In the genomic region with DNA sequence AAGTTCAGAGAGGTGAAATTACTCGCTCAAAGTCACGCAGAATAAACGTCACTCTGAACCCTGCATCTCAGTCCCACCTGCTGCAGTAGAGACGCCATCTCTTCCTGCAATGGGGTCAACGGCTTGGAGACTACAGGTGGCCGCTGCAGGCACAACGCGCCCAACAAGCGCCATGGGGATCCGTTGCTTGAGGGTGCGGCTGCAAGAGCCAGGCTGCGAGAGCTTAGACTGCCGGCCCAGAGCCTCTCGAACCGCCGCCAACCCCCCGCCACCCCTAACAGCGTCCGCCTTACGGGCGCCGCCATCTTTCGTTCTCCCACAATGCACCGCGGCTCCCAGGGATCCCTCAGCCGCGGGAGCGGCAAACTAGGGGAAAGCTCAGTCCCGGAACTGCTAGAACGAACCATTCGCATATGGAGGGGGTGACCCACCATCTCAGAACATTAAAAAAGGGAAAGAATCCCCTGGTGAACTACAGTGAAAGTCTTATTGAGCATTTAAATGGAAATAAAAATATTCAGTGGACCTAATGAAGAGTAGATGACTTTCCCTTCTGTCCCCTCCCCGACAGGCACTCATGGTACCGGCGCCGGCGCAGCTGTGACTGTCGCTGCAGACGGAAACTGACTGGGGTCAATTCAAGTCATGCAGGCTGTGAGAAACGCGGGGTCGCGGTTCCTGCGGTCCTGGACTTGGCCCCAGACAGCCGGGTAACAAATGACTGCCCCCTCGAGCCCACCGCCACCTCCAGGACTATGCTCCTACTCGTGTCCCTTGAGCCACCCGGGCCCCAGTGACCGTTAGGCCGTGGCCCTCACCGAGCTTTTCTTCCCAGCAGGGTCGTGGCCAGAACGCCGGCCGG, we compare ENCODE assay signal across 8 cellular contexts. TPM values are rescaled to one million over a fixed set of nuclear protein-coding genes. Genes with fewer than 3 reads are reported as not detected.
DNase-seq lines count a peak whose midpoint lies in the region; ATAC-seq and TF ChIP-seq lines count a peak whose summit lies in the region.

A gene (minus strand): TSS at position 316 of the 862 bp plus-strand sequence. CDS start 11 bp downstream, at position 305.
A gene (plus strand): TSS at position 636 of the 862 bp plus-strand sequence. CDS start 10 bp downstream, at position 646.

- BruUV-seq in IMR-90 (replicated peaks; lab: Mats Ljungman, UMichigan): no TSS peak

- H3K56ac ChIP-seq in IMR-90 (ENCODE audit: extremely low read depth, insufficient read depth, low read length): peak within 1 kb of the TSS; percentile 98

- peak within 1 kb of the TSS; percentile 90 for H3K18ac ChIP-seq in IMR-90 (ENCODE audit: low read depth, low read length)

- H4K91ac ChIP-seq in IMR-90 (ENCODE audit: insufficient read depth, low read depth, low read length): peak within 1 kb of the TSS; percentile 78

- peak within 1 kb of the TSS; percentile 93 for H2BK120ac ChIP-seq in IMR-90 (ENCODE audit: low read depth, low read length)

- H3K9me3 ChIP-seq in IMR-90 (ENCODE audit: control insufficient read depth, insufficient read depth, low read length) (no peaks in the 10 kb centered on the region), mucosa of descending colon (no peaks in the 10 kb centered on the region)

- intact Hi-C loops in IMR-90 (cut with micrococcal nuclease): no loop called here
- intact Hi-C loops in mucosa of descending colon (cut with DNase I, micrococcal nuclease): no loop called here

- H4K5ac ChIP-seq in IMR-90 (ENCODE audit: low read depth, low read length): peak within 1 kb of the TSS; percentile 91

- dilution Hi-C loops in IMR-90 (cut with HindIII; ENCODE audit: low sequenced_read_pairs, unreplicated experiment): no loop called here

- H2AK9ac ChIP-seq in IMR-90 (replicated peaks; ENCODE audit: low read depth, low read length, poor library complexity): peak within 1 kb of the TSS; percentile 95

- peak within 1 kb of the TSS; percentile 88 for H3K23ac ChIP-seq in IMR-90 (ENCODE audit: low read depth, low read length)

- POLR2A ChIA-PET in IMR-90 (lab: Charles Lee; ENCODE audit: unreplicated experiment): no interaction called here

- ATAC-seq in GM21529 (IDR thresholded peaks at IDR 0.05; ENCODE audit: unreplicated experiment) (peak; percentile 88), IMR-90 (ENCODE audit: low read depth) (peak; percentile 98), mucosa of descending colon (peak; percentile 98)

- peak within 1 kb of the TSS; percentile 76 for H2AK5ac ChIP-seq in IMR-90 (ENCODE audit: low read depth, low read length)

- H3K27ac ChIP-seq in IMR-90 (ENCODE audit: insufficient read depth, low read length) (peak within 1 kb of the TSS; percentile 77), epithelial cell of prostate (peak within 1 kb of the TSS; percentile 60)

- H3K4me1 ChIP-seq in IMR-90 (ENCODE audit: control insufficient read depth, insufficient read depth, low read length) (peaks cover 7% of the 10 kb centered on the region), mucosa of descending colon (ENCODE audit: low read depth) (peaks cover 14% of the 10 kb centered on the region)

- H3K79me1 ChIP-seq in IMR-90 (ENCODE audit: low read depth in 1 of 2, low read length in 2 of 2): peaks cover 29 to 46% of the 10 kb centered on the region in 2 experiments

- H3K4me3 ChIP-seq in IMR-90 (ENCODE audit: insufficient read depth, low read depth, low read length): peak within 1 kb of the TSS; percentile 68
- peak within 1 kb of the TSS; percentile 85 for H3K4me3 ChIP-seq in mucosa of descending colon

- peak within 1 kb of the TSS; percentile 44 to 97 for H4K8ac ChIP-seq in IMR-90 (ENCODE audit: low read depth in 2 of 2, low read length in 2 of 2)

- DNase-seq in DMS114 treated with DMSO at 0.1 percent for 48 hours (lab: John Stamatoyannopoulos, UW; ENCODE audit: unreplicated experiment): peak; percentile 95
- peak; percentile 83 for DNase-seq in IMR-90
- peak; percentile 65 for DNase-seq in OCI-M2 (lab: John Stamatoyannopoulos, UW; ENCODE audit: unreplicated experiment)
- DNase-seq in activated T-cell treated with anti-CD3 and anti-CD28 coated beads for 4 hours: peak; percentile 89
- DNase-seq in epithelial cell of prostate (ENCODE audit: low read depth, low spot score): no peak
- peak; percentile 91 to 96 (median 92) for DNase-seq in mucosa of descending colon
- peak; percentile 81 for DNase-seq in stimulated activated CD8-positive, alpha-beta memory T cell treated with anti-CD3 and anti-CD28 coated beads, Interleukin-4, amount 100 ng/mL, for 24 hours (ENCODE audit: low read depth)

- no peaks in the 10 kb centered on the region for H3K27me3 ChIP-seq in IMR-90 (ENCODE audit: control insufficient read depth, insufficient read depth, low read length)

- peak within 1 kb of the TSS; percentile 97 for H2BK5ac ChIP-seq in IMR-90 (ENCODE audit: low read depth, low read length, poor library complexity, severe bottlenecking)

- peaks cover 6% of the 10 kb centered on the region; the same call in 1 of the 2 replicates for H3K9me1 ChIP-seq in IMR-90 (ENCODE audit: insufficient read depth, low read length)

- in situ Hi-C loops in IMR-90 (cut with MboI; ENCODE audit: low sequenced_read_pairs): loop anchor here (5.0 kb wide), 1 partner anchor 150 kb away; no protein-coding TSS in a partner anchor

- H2BK20ac ChIP-seq in IMR-90 (ENCODE audit: low read depth, low read length): peak within 1 kb of the TSS; percentile 87

- TF ChIP-seq POLR2A in IMR-90 (IDR thresholded peaks at IDR 0.05; ENCODE audit: low read depth, low read length): no peak; the same call in 1 of the 2 replicates

- H3K4ac ChIP-seq in IMR-90 (ENCODE audit: low read depth, low read length): peak within 1 kb of the TSS; percentile 79

- CTCF ChIA-PET in IMR-90 (lab: Yijun Ruan, JAX): interaction anchor here (0.8 to 1.1 kb wide), 3 partner anchors 10 to 171 kb away, joined by 3 to 4 read pairs (median 4); no protein-coding TSS in a partner anchor

- no peak for TF ChIP-seq RAD21 in IMR-90 (IDR thresholded peaks at IDR 0.05; ENCODE audit: low read length)

- TF ChIP-seq CTCF in IMR-90 (conservative IDR thresholded peaks at IDR 0.05; ENCODE audit: low read depth, low read length): no peak
- TF ChIP-seq CTCF in mucosa of descending colon (IDR thresholded peaks at IDR 0.05): no peak

- H3K4me2 ChIP-seq in IMR-90 (ENCODE audit: low read depth, low read length): peak within 1 kb of the TSS; percentile 99

- peak within 1 kb of the TSS; percentile 99 for H2AFZ ChIP-seq in IMR-90 (replicated peaks; ENCODE audit: low read length, poor library complexity)

- peak within 1 kb of the TSS; percentile 84 for H3K14ac ChIP-seq in IMR-90 (replicated peaks; ENCODE audit: low read depth, low read length)

- peaks cover 13% of the 10 kb centered on the region for H3K36me3 ChIP-seq in IMR-90 (ENCODE audit: control insufficient read depth, insufficient read depth, low read length)
- no peaks in the 10 kb centered on the region for H3K36me3 ChIP-seq in mucosa of descending colon (ENCODE audit: low read depth)

- 3% methylated on average over 6 of the region's 55 CpGs; no CpG with 5 or more reads in 1 of the 2 experiments for WGBS in IMR-90 (ENCODE audit: extremely low coverage in 2 of 2, insufficient read length in 1 of 2), 2 experiments

- H2BK15ac ChIP-seq in IMR-90 (ENCODE audit: low read depth, low read length): peak within 1 kb of the TSS; percentile 53; the same call in 1 of the 3 replicates

- 0 out of 2 replicates have a peak, but pooled peaks cover 2% of the 10 kb centered on the region for H4K20me1 ChIP-seq in IMR-90 (ENCODE audit: insufficient read depth, low read length)

- peak within 1 kb of the TSS; percentile 83 for H3K9ac ChIP-seq in IMR-90 (ENCODE audit: low read depth, low read length)

TF ChIP-seq in IMR-90, 13 proteins besides CTCF, POLR2A, EP300 and RAD21:
- TF ChIP-seq FOS (IDR thresholded peaks at IDR 0.05; ENCODE audit: low read depth, low read length): no peak
- TF ChIP-seq MAZ (IDR thresholded peaks at IDR 0.05; ENCODE audit: borderline replicate concordance, low read depth, low read length): peak; percentile 52; the same call in 1 of the 2 replicates
- peak; percentile 52; the same call in 1 of the 2 replicates for TF ChIP-seq MXI1 (IDR thresholded peaks at IDR 0.05; ENCODE audit: borderline replicate concordance, low read depth, low read length)
- peak; percentile 98 for TF ChIP-seq BHLHE40 (IDR thresholded peaks at IDR 0.05; ENCODE audit: low read depth, low read length)
- peak; percentile 88; the same call in 1 of the 2 replicates for TF ChIP-seq CHD1 (IDR thresholded peaks at IDR 0.05; ENCODE audit: low read depth, low read length)

RNA-seq across cellular contexts. Expression of the first gene that starts in this region (rescaled TPM):
- 14.2 and 16.4 TPM in 2 replicates for total RNA-seq in IMR-90 (2012; rRNA removed)
- 24.2 and 28.1 TPM in 2 replicates for polyA plus RNA-seq in IMR-90 (2012; rRNA removed)
- polyA plus RNA-seq in IMR-90 (2012; cell fraction: cytosol; rRNA removed): 17.6 and 24.4 TPM in 2 replicates
- polyA plus RNA-seq in IMR-90 (2012; cell fraction: nucleus; rRNA removed; ENCODE audit: low replicate concordance): 7.7 and 15.2 TPM in 2 replicates
- total RNA-seq in mucosa of descending colon: 10 to 100 TPM; 24.9 to 29.3 (median 27.7) TPM

RNA-seq across cellular contexts. Expression of the second gene that starts in this region (rescaled TPM):
- total RNA-seq in IMR-90 (2012; rRNA removed): 45.5 and 66.1 TPM in 2 replicates
- 87.8 and 117 TPM in 2 replicates for polyA plus RNA-seq in IMR-90 (2012; rRNA removed)
- 66.5 and 71.6 TPM in 2 replicates for polyA plus RNA-seq in IMR-90 (2012; cell fraction: cytosol; rRNA removed)
- 26.7 and 31.5 TPM in 2 replicates for polyA plus RNA-seq in IMR-90 (2012; cell fraction: nucleus; rRNA removed; ENCODE audit: low replicate concordance)
- 10 to 100 TPM; 44.7 to 54.6 (median 52.6) TPM for total RNA-seq in mucosa of descending colon
